Comparison of ENCODE assay signal across 1 cellular context in the genomic region with DNA sequence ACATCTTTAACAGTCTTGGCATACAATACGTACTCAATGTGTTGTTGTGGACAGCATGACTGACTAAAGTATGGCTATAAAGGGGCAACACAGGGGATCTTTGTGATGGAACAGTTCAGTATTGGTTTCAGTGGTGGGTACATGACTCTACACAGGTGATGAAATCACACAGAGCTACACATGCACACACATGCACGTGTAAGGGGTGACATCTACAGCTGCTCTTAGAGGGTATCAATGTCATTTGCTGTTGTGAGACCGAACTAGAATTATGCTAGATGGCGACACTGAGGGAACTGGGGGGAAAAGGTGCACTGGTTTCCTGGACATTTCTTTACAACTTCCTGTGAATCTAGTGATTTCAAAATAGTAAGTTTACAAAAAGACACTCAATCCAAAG.
TF ChIP-seq lines count a peak whose summit lies in the region.

No MANE protein-coding gene starts in this region.

TF ChIP-seq in GM23338, 12 proteins besides CTCF, POLR2A, EP300 and RAD21 (continued from another document):
- TF ChIP-seq, protein P1, sequence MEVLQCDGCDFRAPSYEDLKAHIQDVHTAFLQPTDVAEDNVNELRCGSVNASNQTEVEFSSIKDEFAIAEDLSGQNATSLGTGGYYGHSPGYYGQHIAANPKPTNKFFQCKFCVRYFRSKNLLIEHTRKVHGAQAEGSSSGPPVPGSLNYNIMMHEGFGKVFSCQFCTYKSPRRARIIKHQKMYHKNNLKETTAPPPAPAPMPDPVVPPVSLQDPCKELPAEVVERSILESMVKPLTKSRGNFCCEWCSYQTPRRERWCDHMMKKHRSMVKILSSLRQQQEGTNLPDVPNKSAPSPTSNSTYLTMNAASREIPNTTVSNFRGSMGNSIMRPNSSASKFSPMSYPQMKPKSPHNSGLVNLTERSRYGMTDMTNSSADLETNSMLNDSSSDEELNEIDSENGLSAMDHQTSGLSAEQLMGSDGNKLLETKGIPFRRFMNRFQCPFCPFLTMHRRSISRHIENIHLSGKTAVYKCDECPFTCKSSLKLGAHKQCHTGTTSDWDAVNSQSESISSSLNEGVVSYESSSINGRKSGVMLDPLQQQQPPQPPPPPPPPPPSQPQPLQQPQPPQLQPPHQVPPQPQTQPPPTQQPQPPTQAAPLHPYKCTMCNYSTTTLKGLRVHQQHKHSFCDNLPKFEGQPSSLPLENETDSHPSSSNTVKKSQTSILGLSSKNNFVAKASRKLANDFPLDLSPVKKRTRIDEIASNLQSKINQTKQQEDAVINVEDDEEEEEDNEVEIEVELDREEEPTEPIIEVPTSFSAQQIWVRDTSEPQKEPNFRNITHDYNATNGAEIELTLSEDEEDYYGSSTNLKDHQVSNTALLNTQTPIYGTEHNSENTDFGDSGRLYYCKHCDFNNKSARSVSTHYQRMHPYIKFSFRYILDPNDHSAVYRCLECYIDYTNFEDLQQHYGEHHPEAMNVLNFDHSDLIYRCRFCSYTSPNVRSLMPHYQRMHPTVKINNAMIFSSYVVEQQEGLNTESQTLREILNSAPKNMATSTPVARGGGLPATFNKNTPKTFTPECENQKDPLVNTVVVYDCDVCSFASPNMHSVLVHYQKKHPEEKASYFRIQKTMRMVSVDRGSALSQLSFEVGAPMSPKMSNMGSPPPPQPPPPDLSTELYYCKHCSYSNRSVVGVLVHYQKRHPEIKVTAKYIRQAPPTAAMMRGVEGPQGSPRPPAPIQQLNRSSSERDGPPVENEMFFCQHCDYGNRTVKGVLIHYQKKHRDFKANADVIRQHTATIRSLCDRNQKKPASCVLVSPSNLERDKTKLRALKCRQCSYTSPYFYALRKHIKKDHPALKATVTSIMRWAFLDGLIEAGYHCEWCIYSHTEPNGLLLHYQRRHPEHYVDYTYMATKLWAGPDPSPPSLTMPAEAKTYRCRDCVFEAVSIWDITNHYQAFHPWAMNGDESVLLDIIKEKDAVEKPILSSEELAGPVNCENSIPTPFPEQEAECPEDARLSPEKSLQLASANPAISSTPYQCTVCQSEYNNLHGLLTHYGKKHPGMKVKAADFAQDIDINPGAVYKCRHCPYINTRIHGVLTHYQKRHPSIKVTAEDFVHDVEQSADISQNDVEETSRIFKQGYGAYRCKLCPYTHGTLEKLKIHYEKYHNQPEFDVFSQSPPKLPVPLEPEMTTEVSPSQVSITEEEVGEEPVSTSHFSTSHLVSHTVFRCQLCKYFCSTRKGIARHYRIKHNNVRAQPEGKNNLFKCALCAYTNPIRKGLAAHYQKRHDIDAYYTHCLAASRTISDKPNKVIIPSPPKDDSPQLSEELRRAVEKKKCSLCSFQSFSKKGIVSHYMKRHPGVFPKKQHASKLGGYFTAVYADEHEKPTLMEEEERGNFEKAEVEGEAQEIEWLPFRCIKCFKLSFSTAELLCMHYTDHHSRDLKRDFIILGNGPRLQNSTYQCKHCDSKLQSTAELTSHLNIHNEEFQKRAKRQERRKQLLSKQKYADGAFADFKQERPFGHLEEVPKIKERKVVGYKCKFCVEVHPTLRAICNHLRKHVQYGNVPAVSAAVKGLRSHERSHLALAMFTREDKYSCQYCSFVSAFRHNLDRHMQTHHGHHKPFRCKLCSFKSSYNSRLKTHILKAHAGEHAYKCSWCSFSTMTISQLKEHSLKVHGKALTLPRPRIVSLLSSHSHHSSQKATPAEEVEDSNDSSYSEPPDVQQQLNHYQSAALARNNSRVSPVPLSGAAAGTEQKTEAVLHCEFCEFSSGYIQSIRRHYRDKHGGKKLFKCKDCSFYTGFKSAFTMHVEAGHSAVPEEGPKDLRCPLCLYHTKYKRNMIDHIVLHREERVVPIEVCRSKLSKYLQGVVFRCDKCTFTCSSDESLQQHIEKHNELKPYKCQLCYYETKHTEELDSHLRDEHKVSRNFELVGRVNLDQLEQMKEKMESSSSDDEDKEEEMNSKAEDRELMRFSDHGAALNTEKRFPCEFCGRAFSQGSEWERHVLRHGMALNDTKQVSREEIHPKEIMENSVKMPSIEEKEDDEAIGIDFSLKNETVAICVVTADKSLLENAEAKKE (CRISPR knock-in tag; IDR thresholded peaks at IDR 0.05): no peak
- TF ChIP-seq POLR2AphosphoS5 (IDR thresholded peaks at IDR 0.05; ENCODE audit: low read depth) (no peak), CREB1 (CRISPR knock-in tag; IDR thresholded peaks at IDR 0.05; ENCODE audit: low read depth) (no peak), ZNF114 (CRISPR knock-in tag; IDR thresholded peaks at IDR 0.05) (no peak), EZH2 (IDR thresholded peaks at IDR 0.05; ENCODE audit: low read depth, unreplicated experiment) (no peak), REST (IDR thresholded peaks at IDR 0.05; ENCODE audit: unreplicated experiment) (no peak), STAT1 (IDR thresholded peaks at IDR 0.05; ENCODE audit: unreplicated experiment) (no peak), EZH2phosphoT487 (IDR thresholded peaks at IDR 0.05; ENCODE audit: unreplicated experiment) (no peak), ETS1 (IDR thresholded peaks at IDR 0.05) (no peak), JUNB (IDR thresholded peaks at IDR 0.05; ENCODE audit: unreplicated experiment) (no peak)
